In the genomic region with DNA sequence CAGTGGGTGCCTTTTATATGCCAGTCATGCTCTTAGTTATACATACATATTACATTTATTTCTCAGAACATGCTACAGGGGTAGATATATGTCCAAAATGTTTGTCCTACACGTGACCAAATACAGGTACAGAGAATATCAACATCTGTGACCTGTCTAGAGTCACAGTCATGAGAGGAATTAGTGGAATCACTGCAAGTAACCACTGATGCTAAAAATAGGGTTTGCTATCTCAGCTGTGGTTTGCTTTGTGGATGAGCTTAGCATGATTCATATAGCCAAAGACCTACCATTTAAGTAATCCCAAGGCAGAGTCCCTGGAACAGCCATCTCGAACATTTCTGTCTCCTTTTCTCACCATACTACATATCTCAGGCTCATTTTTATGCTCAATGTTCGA, we compare ENCODE assay signal across 12 cellular contexts. TPM values are rescaled to one million over a fixed set of nuclear protein-coding genes. Genes with fewer than 3 reads are reported as not detected.
DNase-seq lines count a peak whose midpoint lies in the region; FAIRE-seq and TF ChIP-seq lines count a peak whose summit lies in the region.
"Had no signal": no experiment of that assay in that cellular context is flagged by ENCODE, and none has a peak within 500 bp of the region (broad histone marks: within the 10 kb centered on the region; RNA-seq: fewer than 3 reads in every experiment).

No MANE protein-coding gene starts in this region.

- H3K23ac ChIP-seq in mesenchymal stem cell (ENCODE audit: low read length in 2 of 2), result no peak overlapping the region

- H3K4me2 ChIP-seq in mesenchymal stem cell (ENCODE audit: low read length, poor library complexity, severe bottlenecking), result no peak overlapping the region

- peaks cover 2 to 4% of the 10 kb centered on the region in 2 experiments for H3K27me3 ChIP-seq in mesenchymal stem cell (ENCODE audit: control insufficient read depth in 1 of 2, insufficient read depth in 1 of 2, low read length in 2 of 2)
- H3K27me3 ChIP-seq in esophagus muscularis mucosa, result no peaks in the 10 kb centered on the region

- no peaks in the 10 kb centered on the region for H3K79me1 ChIP-seq in mesenchymal stem cell (replicated peaks; ENCODE audit: low read length, poor library complexity, severe bottlenecking)

- H3K9me3 ChIP-seq in mesenchymal stem cell (ENCODE audit: control insufficient read depth, low read length) (no peaks in the 10 kb centered on the region), esophagus muscularis mucosa (no peaks in the 10 kb centered on the region)

- no peak overlapping the region for H2AFZ ChIP-seq in mesenchymal stem cell (ENCODE audit: low read depth, low read length)

- TF ChIP-seq POLR2A in esophagus muscularis mucosa (IDR thresholded peaks at IDR 0.05; ENCODE audit: low read depth), result no peak

- intact Hi-C loops in esophagus muscularis mucosa (cut with DNase I), result no loop called here

- peaks cover 3% of the 10 kb centered on the region in 2 donors for H3K4me1 Mint-ChIP-seq in immature natural killer cell

- H3K18ac ChIP-seq in mesenchymal stem cell (ENCODE audit: low read depth in 1 of 2, low read length in 2 of 2), result no peak overlapping the region

- no peak for FAIRE-seq in frontal cortex (lab: Jason Lieb, UNC)

- H3K4me1 ChIP-seq in mesenchymal stem cell (ENCODE audit: control insufficient read depth, insufficient read depth, low read depth, low read length), result peaks cover 4% of the 10 kb centered on the region
- peaks cover 0 to 9% (median 6%) of the 10 kb centered on the region in 4 donors for H3K4me1 ChIP-seq in esophagus muscularis mucosa

- H4K8ac ChIP-seq in mesenchymal stem cell (ENCODE audit: low read length), result no peak overlapping the region

- no peak overlapping the region for H2BK5ac ChIP-seq in mesenchymal stem cell (ENCODE audit: low read depth, low read length, poor library complexity, severe bottlenecking)

- no peak overlapping the region for H3K14ac ChIP-seq in mesenchymal stem cell (ENCODE audit: low read length in 2 of 2)

- no peaks in the 10 kb centered on the region for H3K36me3 Mint-ChIP-seq in immature natural killer cell
- H3K36me3 Mint-ChIP-seq: activated CD8-positive, alpha-beta memory T cell treated with anti-CD3 and anti-CD28 coated beads, Interleukin-2, amount 10 ng/mL, durations not matched to agents 7 days and 5 days; natural killer cell treated with Interleukin-12 subunit alpha and Interleukin-12 subunit beta and Interleukin-15 and Interleukin-18, amount 100 ng/mL, for 72 hours had no signal

- TF ChIP-seq EP300 in esophagus muscularis mucosa (IDR thresholded peaks at IDR 0.05), result no peak

- no peak overlapping the region for H3K27ac Mint-ChIP-seq in immature natural killer cell
- H3K27ac Mint-ChIP-seq: activated CD8-positive, alpha-beta memory T cell treated with anti-CD3 and anti-CD28 coated beads, Interleukin-2, amount 10 ng/mL, durations not matched to agents 7 days and 5 days; natural killer cell treated with Interleukin-12 subunit alpha and Interleukin-12 subunit beta and Interleukin-15 and Interleukin-18, amount 100 ng/mL, for 72 hours had no signal

- no peak overlapping the region for H3K4ac ChIP-seq in mesenchymal stem cell (ENCODE audit: low read depth in 1 of 2, low read length in 2 of 2)

- H4K91ac ChIP-seq in mesenchymal stem cell (ENCODE audit: low read length), result no peak overlapping the region

- DNase-seq in GM04503 (ENCODE audit: low read depth) (peak; percentile 72), LHCN-M2 (ENCODE audit: low read depth) (peak; percentile 86), astrocyte of the cerebellum (ENCODE audit: low read depth) (peak; percentile 69), mesenchymal stem cell (peak; percentile 95), esophagus muscularis mucosa (ENCODE audit: extremely low spot score) (no peak), immature natural killer cell (no peak), frontal cortex (ENCODE audit: low spot score in 2 of 2) (no peak), NCI-H345 (lab: John Stamatoyannopoulos, UW) (no peak)
- DNase-seq: activated CD8-positive, alpha-beta memory T cell treated with anti-CD3 and anti-CD28 coated beads, Interleukin-2, amount 10 ng/mL, durations not matched to agents 7 days and 5 days; NCI-H2227 treated with DMSO at 0.1 percent for 48 hours had no signal

- H3K27me3 Mint-ChIP-seq in immature natural killer cell (ENCODE audit: low read depth in 3 of 3), result peaks cover 2 to 4% (median 2%) of the 10 kb centered on the region in 3 donors

- no peak overlapping the region for H3K4me3 Mint-ChIP-seq in immature natural killer cell
- H3K4me3 Mint-ChIP-seq: activated CD8-positive, alpha-beta memory T cell treated with anti-CD3 and anti-CD28 coated beads, Interleukin-2, amount 10 ng/mL, durations not matched to agents 7 days and 5 days; natural killer cell treated with Interleukin-12 subunit alpha and Interleukin-12 subunit beta and Interleukin-15 and Interleukin-18, amount 100 ng/mL, for 72 hours had no signal

- H3K9me3 Mint-ChIP-seq in immature natural killer cell, result peaks cover 0 to 2% (median 0%) of the 10 kb centered on the region in 6 donors
- H3K9me3 Mint-ChIP-seq: natural killer cell treated with Interleukin-12 subunit alpha and Interleukin-12 subunit beta and Interleukin-15 and Interleukin-18, amount 100 ng/mL, for 72 hours had no signal

- H2BK15ac ChIP-seq in mesenchymal stem cell (ENCODE audit: low read depth, poor library complexity, severe bottlenecking), result no peak overlapping the region

- TF ChIP-seq CTCF in astrocyte of the cerebellum (IDR thresholded peaks at IDR 0.05; ENCODE audit: low read depth, low read length, missing control alignments), result no peak
- no peak for TF ChIP-seq CTCF in esophagus muscularis mucosa (IDR thresholded peaks at IDR 0.05)

- H2AK5ac ChIP-seq in mesenchymal stem cell (ENCODE audit: low read length, severe bottlenecking), result no peak overlapping the region

- H3K9ac ChIP-seq in mesenchymal stem cell (ENCODE audit: low read length), result no peak overlapping the region

- in situ Hi-C loops in astrocyte of the cerebellum (cut with HindIII; ENCODE audit: low sequenced_read_pairs), result no loop called here

- H3K36me3 ChIP-seq in mesenchymal stem cell (ENCODE audit: control insufficient read depth in 1 of 2, insufficient read depth in 2 of 2, low read depth in 1 of 2, low read length in 2 of 2) (no peaks in the 10 kb centered on the region), esophagus muscularis mucosa (no peaks in the 10 kb centered on the region)

- no peak overlapping the region for H3K4me3 ChIP-seq in astrocyte of the cerebellum (ENCODE audit: low read depth, low read length)
- H3K4me3 ChIP-seq in mesenchymal stem cell (ENCODE audit: insufficient read depth in 1 of 2, low read depth in 1 of 2, low read length in 2 of 2), result no peak overlapping the region
- no peak overlapping the region for H3K4me3 ChIP-seq in esophagus muscularis mucosa
- H3K4me3 ChIP-seq: coronary artery had no signal

- H3K27ac ChIP-seq in mesenchymal stem cell (ENCODE audit: low read length, poor library complexity, severe bottlenecking) (no peak overlapping the region), esophagus muscularis mucosa (replicated peaks in 1 of 4) (no peak overlapping the region)
- H3K27ac ChIP-seq: coronary artery had no signal

- WGBS in mesenchymal stem cell, result no CpG with 5 or more reads among the region's 3 CpGs
- 76% methylated on average over 3 of the region's 3 CpGs for WGBS in esophagus muscularis mucosa

- no peak overlapping the region for H2BK120ac ChIP-seq in mesenchymal stem cell (ENCODE audit: low read depth, low read length)

- H2BK12ac ChIP-seq in mesenchymal stem cell (ENCODE audit: low read length in 2 of 2), result no peak overlapping the region

RNA-seq across cellular contexts. Expression of a gene that starts 32.3 kb away (rescaled TPM):
- total RNA-seq in LHCN-M2 (2014; rRNA removed) (not detected in 2 replicates), esophagus muscularis mucosa (not detected), frontal cortex (not detected)
- polyA plus RNA-seq in LHCN-M2 (2012), result not detected
- not detected for polyA plus RNA-seq in mesenchymal stem cell (2013, experiment 1 of 2)
- not detected for polyA plus RNA-seq in mesenchymal stem cell (2013, experiment 2 of 2)
- polyA plus RNA-seq in immature natural killer cell, result not detected
- total RNA-seq: activated CD8-positive, alpha-beta memory T cell treated with anti-CD3 and anti-CD28 coated beads, Interleukin-2, amount 10 ng/mL, durations not matched to agents 7 days and 5 days; natural killer cell treated with Interleukin-12 subunit alpha and Interleukin-12 subunit beta and Interleukin-15 and Interleukin-18, amount 100 ng/mL, for 72 hours had no signal

RNA-seq across cellular contexts. Expression of a gene that starts 36.6 kb away (rescaled TPM):
- total RNA-seq in LHCN-M2 (2014; rRNA removed) (not detected in 2 replicates), esophagus muscularis mucosa (not detected), frontal cortex (not detected)
- polyA plus RNA-seq in LHCN-M2 (2012), result not detected
- polyA plus RNA-seq in mesenchymal stem cell (2013, experiment 1 of 2), result not detected
- polyA plus RNA-seq in mesenchymal stem cell (2013, experiment 2 of 2), result not detected
- polyA plus RNA-seq in immature natural killer cell, result not detected
- total RNA-seq: activated CD8-positive, alpha-beta memory T cell treated with anti-CD3 and anti-CD28 coated beads, Interleukin-2, amount 10 ng/mL, durations not matched to agents 7 days and 5 days; natural killer cell treated with Interleukin-12 subunit alpha and Interleukin-12 subunit beta and Interleukin-15 and Interleukin-18, amount 100 ng/mL, for 72 hours had no signal

Comparison
In these comparisons a context has a peak if more than half of its experiments do, and no peak if none do; other contexts are left out.
1. DNase-seq: peak in GM04503 (single experiment), LHCN-M2 (single experiment), astrocyte of the cerebellum (single experiment) and mesenchymal stem cell (single experiment); none in esophagus muscularis mucosa (single experiment), immature natural killer cell (0 of 3), frontal cortex (0 of 2) and NCI-H345 (single experiment).